ENCODE assay signal across 18 cellular contexts in the genomic region with DNA sequence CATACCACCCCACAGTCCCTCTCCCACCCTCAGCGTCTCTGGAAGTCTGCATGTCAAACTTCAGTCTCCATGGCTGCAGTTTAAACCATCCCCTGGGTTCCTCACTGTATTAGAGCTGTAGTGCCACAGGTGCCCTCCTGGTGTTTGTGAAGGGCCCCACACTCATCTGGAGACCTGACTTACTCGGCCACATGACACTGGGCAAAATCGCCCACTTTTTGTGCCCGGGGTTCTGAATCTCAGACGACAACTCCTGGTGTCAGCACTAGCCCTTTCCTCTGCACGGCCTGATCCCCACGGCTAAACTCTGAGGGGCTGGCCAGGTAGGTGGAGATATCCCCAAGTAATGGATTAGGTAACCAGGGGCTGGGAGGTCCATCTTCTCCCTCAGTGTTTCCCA. TPM values are rescaled to one million over a fixed set of nuclear protein-coding genes. Genes with fewer than 3 reads are reported as not detected.
DNase-seq lines count a peak whose midpoint lies in the region; ATAC-seq, FAIRE-seq and TF ChIP-seq lines count a peak whose summit lies in the region.
"Had no signal": no experiment of that assay in that cellular context is flagged by ENCODE, and none has a peak within 500 bp of the region (broad histone marks: within the 10 kb centered on the region; RNA-seq: fewer than 3 reads in every experiment).

No MANE protein-coding gene starts in this region.

- H4K20me1 ChIP-seq in K562 (replicated peaks; ENCODE audit: control insufficient read depth, insufficient read depth, low read length): no peaks in the 10 kb centered on the region; the same call in none of the 2 replicates

- H3K9me3 ChIP-seq in K562 (replicated peaks; ENCODE audit: control insufficient read depth, insufficient read depth, low read depth, low read length) (no peaks in the 10 kb centered on the region), mesodermal cell (ENCODE audit: control insufficient read depth, low read length) (no peaks in the 10 kb centered on the region), stomach smooth muscle (ENCODE audit: control insufficient read depth in 2 of 2, low read length in 2 of 2) (no peaks in the 10 kb centered on the region)

- no peak for FAIRE-seq in K562 (lab: Jason Lieb, UNC)
- FAIRE-seq: bronchial epithelial cell had no signal

- DNase-seq in DMS 273 (lab: John Stamatoyannopoulos, UW; ENCODE audit: unreplicated experiment) (peak; percentile 37), DMS 273 treated with DMSO at 0.1 percent for 48 hours (lab: John Stamatoyannopoulos, UW) (no peak), K562 (ENCODE audit: extremely low read depth in 1 of 4, low spot score in 3 of 4) (no peak), KG1 (lab: John Stamatoyannopoulos, UW) (no peak), NCI-H187 (lab: John Stamatoyannopoulos, UW) (no peak), NCI-H1092 treated with DMSO at 0.1 percent for 48 hours (lab: John Stamatoyannopoulos, UW) (no peak)
- DNase-seq: activated CD4-positive, alpha-beta T cell treated with anti-CD3 and anti-CD28 coated beads, Interleukin-2, amount 50 U/mL, for 1 hour; activated T-cell treated with anti-CD3 and anti-CD28 coated beads, Interleukin-2, amount 50 U/mL, for 4 hours; effector CD8-positive, alpha-beta T cell; NCI-H2107; stimulated activated CD4-positive, alpha-beta T cell treated with anti-CD3 and anti-CD28 coated beads, Interleukin-2, amount 100 ng/mL, for 48 hours had no signal

- CTCF ChIA-PET in K562 (lab: Yijun Ruan, JAX; ENCODE audit: low intra/inter-chr PET ratio): no interaction called here

- H3K36me3 ChIP-seq in K562 (ENCODE audit: control insufficient read depth, insufficient read depth, low read length) (no peaks in the 10 kb centered on the region), mesodermal cell (ENCODE audit: control insufficient read depth, insufficient read depth, low read length) (peaks cover 5% of the 10 kb centered on the region), stomach smooth muscle (ENCODE audit: control insufficient read depth in 2 of 2, insufficient read depth in 2 of 2, low read length in 2 of 2) (peaks cover 0 to under 1% of the 10 kb centered on the region in 2 donors)

- in situ Hi-C loops in K562 (cut with MboI): no loop called here

- H3K9ac ChIP-seq in K562 (ENCODE audit: insufficient read depth in 1 of 2, low read depth in 2 of 2, low read length in 2 of 2): no peak overlapping the region
- H3K9ac ChIP-seq in stomach smooth muscle (ENCODE audit: low read length in 2 of 2): no peak overlapping the region

- no peaks in the 10 kb centered on the region for H3K79me2 ChIP-seq in K562 (ENCODE audit: control insufficient read depth, insufficient read depth, low read length)

- intact Hi-C loops in K562 (cut with micrococcal nuclease): no loop called here

- peaks cover 2% of the 10 kb centered on the region for H3K9me1 ChIP-seq in K562 (ENCODE audit: control insufficient read depth, insufficient read depth, low read length)

- ATAC-seq in K562: no peak
- ATAC-seq: activated T-cell treated with anti-CD3 and anti-CD28 coated beads, Interleukin-2, amount 50 U/mL, for 4 hours; natural killer cell treated with Interleukin-12 subunit alpha and Interleukin-12 subunit beta and Interleukin-15 and Interleukin-18, amount 100 ng/mL, for 72 hours had no signal

- H3K27me3 ChIP-seq in K562 (ENCODE audit: control insufficient read depth in 2 of 2, insufficient read depth in 2 of 2, low read length in 2 of 2) (peaks cover 39 to 69% of the 10 kb centered on the region in 2 experiments), stomach smooth muscle (ENCODE audit: control insufficient read depth in 1 of 2, insufficient read depth in 2 of 2, low read length in 2 of 2) (no peaks in the 10 kb centered on the region)

- no peak for TF ChIP-seq RAD21 in K562 (CRISPR knock-in tag; conservative IDR thresholded peaks at IDR 0.05 in 1 of 2, IDR thresholded peaks at IDR 0.05 in 1 of 2)

- TF ChIP-seq CTCF in K562 (IDR thresholded peaks at IDR 0.05 in 2 of 3, conservative IDR thresholded peaks at IDR 0.05 in 1 of 3; ENCODE audit: insufficient read depth in 2 of 3, low read depth in 1 of 3, low read length in 3 of 3): no peak

- no TSS peak for BruUV-seq in K562 (replicated peaks; lab: Mats Ljungman, UMichigan)

- TF ChIP-seq EP300 in K562 (IDR thresholded peaks at IDR 0.05; ENCODE audit: low read length): no peak

- H3K4me2 ChIP-seq in K562 (ENCODE audit: insufficient read depth, low read length): no peak overlapping the region
- H3K4me2 ChIP-seq: PC-9 had no signal

- 10% methylated on average over 7 of the region's 7 CpGs for WGBS in K562 (ENCODE audit: insufficient coverage, low coverage, missing lambda C conversion rate)
- 90 to 95% methylated on average over 7 of the region's 7 CpGs for WGBS in mesodermal cell (ENCODE audit: insufficient coverage in 2 of 2), 2 experiments

- POLR2A ChIA-PET in K562 (lab: Yijun Ruan, JAX): no interaction called here

- H2AFZ ChIP-seq in K562 (ENCODE audit: low read depth, low read length): no peak overlapping the region
- H2AFZ ChIP-seq: PC-9 had no signal

- peaks cover 4 to 11% of the 10 kb centered on the region in 2 experiments for H3K4me1 ChIP-seq in K562 (replicated peaks in 1 of 2; ENCODE audit: control insufficient read depth in 2 of 2, insufficient read depth in 2 of 2, low read length in 2 of 2)
- H3K4me1 ChIP-seq in mesodermal cell (ENCODE audit: control insufficient read depth, insufficient read depth, low read length, poor library complexity, severe bottlenecking): peaks cover 37% of the 10 kb centered on the region
- H3K4me1 ChIP-seq in stomach smooth muscle (ENCODE audit: control insufficient read depth, insufficient read depth, low read length): peaks cover 75% of the 10 kb centered on the region

- H3K27ac ChIP-seq in K562 (ENCODE audit: extremely low read depth, low read depth, low read length) (no peak overlapping the region), mesodermal cell (ENCODE audit: low read depth, low read length, severe bottlenecking) (peak overlapping the region; percentile 75), stomach smooth muscle (ENCODE audit: low read length) (peak overlapping the region; percentile 70)
- H3K27ac ChIP-seq: 22Rv1, C4-2B, PC-9 had no signal

- H3K4me3 ChIP-seq in K562: no peak overlapping the region
- H3K4me3 ChIP-seq in mesodermal cell (ENCODE audit: extremely low read depth, insufficient read depth, low read length, poor library complexity, severe bottlenecking): no peak overlapping the region
- H3K4me3 ChIP-seq in stomach smooth muscle (ENCODE audit: low read length in 2 of 2): no peak overlapping the region
- H3K4me3 ChIP-seq: PC-9 had no signal

- no peak for TF ChIP-seq POLR2A in K562 (conservative IDR thresholded peaks at IDR 0.05)

RNA-seq across cellular contexts. Expression of gene INKA2, which starts 6.5 kb away (rescaled TPM):
- total RNA-seq in K562 (2011; cell fraction: chromatin; rRNA removed; ENCODE audit: low replicate concordance): 0.14 and 0.76 TPM in 2 replicates
- total RNA-seq in K562 (2011; cell fraction: nucleolus; rRNA removed): 0.50 and 0.79 TPM in 2 replicates
- total RNA-seq in K562 (2011; cell fraction: nucleoplasm; rRNA removed): 0.51 and 0.61 TPM in 2 replicates
- 0.27 and 0.41 TPM in 2 replicates for total RNA-seq in K562 (2014; rRNA removed)
- 0.32 and 0.33 TPM in 2 replicates for total RNA-seq in K562 (2014; rRNA removed; fragmentation: Illumina TruSeq; extraction: Trizol)
- 0.25 and 0.26 TPM in 2 replicates for total RNA-seq in K562 (2015; rRNA removed; fragmentation: Illumina TruSeq; extraction: Trizol)
- 0.45 and 1.4 TPM in 2 replicates for total RNA-seq in K562 (2021)
- polyA plus RNA-seq in K562 (2011; rRNA removed): 0.24 and 0.43 TPM in 2 replicates
- polyA plus RNA-seq in K562 (2011; cell fraction: cytosol; rRNA removed): 0.35 and 0.75 TPM in 2 replicates
- polyA plus RNA-seq in K562 (2011; cell fraction: nucleus; rRNA removed): 0.10 and 0.37 TPM in 2 replicates
- 0.46 and 0.72 TPM in 2 replicates for polyA plus RNA-seq in K562 (2012)
- 0.12 and 0.14 TPM in 2 replicates for polyA plus RNA-seq in K562 (2014; fragmentation: Illumina TruSeq; extraction: Trizol)
- under 1 TPM in 1 of 2 experiments, not detected in 1; 0.04 TPM for polyA plus RNA-seq in K562 (2014; fragmentation: Nextera tagmentation; extraction: Ambion mirVana)
- 0.12 and 0.53 TPM in 2 replicates for polyA plus RNA-seq in K562 (2014; rRNA removed)
- 0.49 and 1.9 TPM in 2 replicates for polyA minus RNA-seq in K562 (2011; rRNA and poly(A)+ RNA removed)
- 0.29 TPM in 1 of 2 replicates, not detected in the other for polyA minus RNA-seq in K562 (2011; cell fraction: cytosol; rRNA and poly(A)+ RNA removed)
- polyA minus RNA-seq in K562 (2011; cell fraction: nucleus; rRNA and poly(A)+ RNA removed): 0.13 and 1.00 TPM in 2 replicates
- 2.8 TPM for polyA plus RNA-seq in mesodermal cell (2013, experiment 1 of 2)
- polyA plus RNA-seq in mesodermal cell (2013, experiment 2 of 2): 0.96 TPM

RNA-seq across cellular contexts. Expression of gene DDX20, which starts 23.0 kb away (rescaled TPM):
- total RNA-seq in K562 (2011; cell fraction: chromatin; rRNA removed; ENCODE audit: low replicate concordance): 11.2 and 36.6 TPM in 2 replicates
- total RNA-seq in K562 (2011; cell fraction: nucleolus; rRNA removed): 8.7 and 9.2 TPM in 2 replicates
- total RNA-seq in K562 (2011; cell fraction: nucleoplasm; rRNA removed): 11.8 and 13.9 TPM in 2 replicates
- total RNA-seq in K562 (2014; rRNA removed) (29.3 and 29.9 TPM in 2 replicates), K562 (2014; rRNA removed; fragmentation: Illumina TruSeq; extraction: Trizol) (29.6 and 32.6 TPM in 2 replicates), K562 (2015; rRNA removed; fragmentation: Illumina TruSeq; extraction: Trizol) (30.0 and 33.4 TPM in 2 replicates), K562 (2021) (21.3 and 22.1 TPM in 2 replicates)
- polyA plus RNA-seq in K562 (2011; rRNA removed) (18.3 and 24.5 TPM in 2 replicates), K562 (2014; fragmentation: Illumina TruSeq; extraction: Trizol) (24.5 and 26.1 TPM in 2 replicates), K562 (2014; fragmentation: Nextera tagmentation; extraction: Ambion mirVana) (1 to 10 TPM; 8.3 to 8.5 TPM), K562 (2014; rRNA removed) (15.3 and 17.6 TPM in 2 replicates)
- 7.0 and 10.0 TPM in 2 replicates for polyA plus RNA-seq in K562 (2011; cell fraction: cytosol; rRNA removed)
- 18.8 and 25.7 TPM in 2 replicates for polyA plus RNA-seq in K562 (2011; cell fraction: nucleus; rRNA removed)
- 10.5 and 14.3 TPM in 2 replicates for polyA plus RNA-seq in K562 (2012)
- 33.7 and 37.1 TPM in 2 replicates for polyA minus RNA-seq in K562 (2011; rRNA and poly(A)+ RNA removed)
- polyA minus RNA-seq in K562 (2011; cell fraction: cytosol; rRNA and poly(A)+ RNA removed): 16.9 and 18.9 TPM in 2 replicates
- polyA minus RNA-seq in K562 (2011; cell fraction: nucleus; rRNA and poly(A)+ RNA removed): 14.1 and 30.2 TPM in 2 replicates
- 12.6 TPM for polyA plus RNA-seq in mesodermal cell (2013, experiment 1 of 2)
- 13.7 TPM for polyA plus RNA-seq in mesodermal cell (2013, experiment 2 of 2)
